1 cellular context compared by ENCODE assay signal in the genomic region with DNA sequence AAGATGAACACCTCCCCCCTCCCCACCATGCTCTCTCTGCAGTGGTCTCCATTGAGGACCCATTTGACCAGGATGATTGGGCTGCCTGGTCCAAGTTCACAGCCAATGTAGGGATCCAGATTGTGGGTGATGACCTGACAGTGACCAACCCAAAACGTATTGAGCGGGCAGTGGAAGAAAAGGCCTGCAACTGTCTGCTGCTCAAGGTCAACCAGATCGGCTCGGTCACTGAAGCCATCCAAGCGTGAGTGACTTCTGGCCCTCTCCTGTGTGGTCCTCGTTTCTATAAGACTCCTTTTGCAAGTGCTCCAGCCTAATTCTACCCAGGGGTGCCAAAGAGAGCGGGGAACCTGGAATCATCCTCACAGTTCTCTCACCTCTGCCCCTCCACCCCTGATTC.
TF ChIP-seq lines count a peak whose summit lies in the region.

No MANE protein-coding gene starts in this region.

TF ChIP-seq in IMR-90, 13 proteins besides CTCF, POLR2A, EP300 and RAD21:
- TF ChIP-seq, protein P1, sequence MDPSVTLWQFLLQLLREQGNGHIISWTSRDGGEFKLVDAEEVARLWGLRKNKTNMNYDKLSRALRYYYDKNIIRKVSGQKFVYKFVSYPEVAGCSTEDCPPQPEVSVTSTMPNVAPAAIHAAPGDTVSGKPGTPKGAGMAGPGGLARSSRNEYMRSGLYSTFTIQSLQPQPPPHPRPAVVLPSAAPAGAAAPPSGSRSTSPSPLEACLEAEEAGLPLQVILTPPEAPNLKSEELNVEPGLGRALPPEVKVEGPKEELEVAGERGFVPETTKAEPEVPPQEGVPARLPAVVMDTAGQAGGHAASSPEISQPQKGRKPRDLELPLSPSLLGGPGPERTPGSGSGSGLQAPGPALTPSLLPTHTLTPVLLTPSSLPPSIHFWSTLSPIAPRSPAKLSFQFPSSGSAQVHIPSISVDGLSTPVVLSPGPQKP (IDR thresholded peaks at IDR 0.05; ENCODE audit: borderline replicate concordance, low read depth, low read length), result no peak
- no peak for TF ChIP-seq MAFK (IDR thresholded peaks at IDR 0.05; ENCODE audit: low read depth, low read length)
- no peak for TF ChIP-seq RCOR1 (IDR thresholded peaks at IDR 0.05; ENCODE audit: insufficient replicate concordance, low read length)
- no peak for TF ChIP-seq CEBPB (IDR thresholded peaks at IDR 0.05; ENCODE audit: low read depth, low read length)
- no peak for TF ChIP-seq FOS (IDR thresholded peaks at IDR 0.05; ENCODE audit: low read depth, low read length)
- no peak for TF ChIP-seq NFE2L2 (IDR thresholded peaks at IDR 0.05; ENCODE audit: low read depth, low read length)
- no peak for TF ChIP-seq SMC3 (IDR thresholded peaks at IDR 0.05; ENCODE audit: low read depth, low read length)
- TF ChIP-seq MAZ (IDR thresholded peaks at IDR 0.05; ENCODE audit: borderline replicate concordance, low read depth, low read length), result no peak
- TF ChIP-seq MXI1 (IDR thresholded peaks at IDR 0.05; ENCODE audit: borderline replicate concordance, low read depth, low read length), result no peak
- TF ChIP-seq CHD1 (IDR thresholded peaks at IDR 0.05; ENCODE audit: low read depth, low read length), result no peak
- TF ChIP-seq, protein P2, sequence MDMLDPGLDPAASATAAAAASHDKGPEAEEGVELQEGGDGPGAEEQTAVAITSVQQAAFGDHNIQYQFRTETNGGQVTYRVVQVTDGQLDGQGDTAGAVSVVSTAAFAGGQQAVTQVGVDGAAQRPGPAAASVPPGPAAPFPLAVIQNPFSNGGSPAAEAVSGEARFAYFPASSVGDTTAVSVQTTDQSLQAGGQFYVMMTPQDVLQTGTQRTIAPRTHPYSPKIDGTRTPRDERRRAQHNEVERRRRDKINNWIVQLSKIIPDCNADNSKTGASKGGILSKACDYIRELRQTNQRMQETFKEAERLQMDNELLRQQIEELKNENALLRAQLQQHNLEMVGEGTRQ (IDR thresholded peaks at IDR 0.05; ENCODE audit: low read depth, low read length), result no peak
- TF ChIP-seq BHLHE40 (IDR thresholded peaks at IDR 0.05; ENCODE audit: low read depth, low read length), result no peak
- TF ChIP-seq RFX5 (IDR thresholded peaks at IDR 0.05; ENCODE audit: low read depth, low read length), result no peak
